In the genomic region with DNA sequence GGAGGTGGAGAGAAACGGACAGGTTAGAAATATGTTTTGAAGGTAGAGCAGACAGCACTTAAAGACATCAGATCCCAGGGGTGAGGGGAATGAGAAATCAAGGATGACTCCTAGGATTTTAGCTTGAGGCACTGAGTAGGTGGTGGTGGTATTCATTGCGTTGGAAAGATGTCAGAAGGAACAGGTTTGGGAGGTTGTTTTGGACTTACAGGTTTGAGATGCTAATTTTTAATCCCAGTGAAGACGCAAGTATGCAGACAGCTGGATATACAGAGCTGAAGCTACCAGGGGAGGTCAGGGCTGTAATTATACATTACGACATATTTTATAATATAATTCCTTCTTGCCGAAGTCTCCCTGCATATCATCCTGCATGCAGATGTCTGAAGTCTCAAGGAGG, we compare ENCODE assay signal across 18 cellular contexts.
"Had no signal": no experiment of that assay in that cellular context is flagged by ENCODE, and none has a peak within 500 bp of the region (broad histone marks: within the 10 kb centered on the region; RNA-seq: fewer than 3 reads in every experiment).

No MANE protein-coding gene starts in this region.

- H3K36me3 ChIP-seq: esophagus squamous epithelium, gastrocnemius medialis, heart right ventricle, left lung, lower lobe of right lung had no signal

- H3K4me3 ChIP-seq: esophagus squamous epithelium, gastrocnemius medialis, heart right ventricle, left lung, lower lobe of right lung, mucosa of descending colon had no signal

- H3K27ac ChIP-seq: esophagus squamous epithelium, gastrocnemius medialis, heart right ventricle, left lung, lower lobe of right lung had no signal

- H3K4me1 ChIP-seq: gastrocnemius medialis, heart right ventricle, left lung, lower lobe of right lung had no signal

- DNase-seq: cortex of kidney; effector CD8-positive, alpha-beta T cell; effector memory CD8-positive, alpha-beta T cell; endodermal cell; esophagus squamous epithelium; foreskin fibroblast; foreskin melanocyte; gastrocnemius medialis; glutamatergic neuron; heart right ventricle; hippocampal formation; left cardiac atrium; left lung; left ventricle myocardium superior; lower lobe of right lung; mesenchymal stem cell; mucosa of descending colon; naive B cell had no signal

- ATAC-seq: effector memory CD8-positive, alpha-beta T cell; gastrocnemius medialis; heart right ventricle; left cardiac atrium; left lung; left ventricle myocardium superior; lower lobe of right lung; mucosa of descending colon had no signal

- H3K9me3 ChIP-seq: esophagus squamous epithelium, gastrocnemius medialis, lower lobe of right lung had no signal
